In genomic region chr11:122306776-122307479, GRCh38 we compare ENCODE assay signal across 1 cellular context.
TF ChIP-seq lines count a peak whose summit lies in the region.

No MANE protein-coding gene starts in this region.

TF ChIP-seq in WTC11, 78 proteins besides CTCF, POLR2A, EP300 and RAD21 (continued from another document):
- TF ChIP-seq ZNF423 (CRISPR knock-in tag; IDR thresholded peaks at IDR 0.05) = 0 out of 2 replicates have a peak, but pooled peaks have one; percentile 15
- no peak for TF ChIP-seq RELA (CRISPR knock-in tag; IDR thresholded peaks at IDR 0.05; ENCODE audit: borderline replicate concordance)
- no peak for TF ChIP-seq FOXK1 (CRISPR knock-in tag; IDR thresholded peaks at IDR 0.05)
- 0 out of 2 replicates have a peak, but pooled peaks have one; percentile 48 for TF ChIP-seq ETV6 (CRISPR knock-in tag; IDR thresholded peaks at IDR 0.05)
